ENCODE assay signal across 7 cellular contexts in the genomic region with DNA sequence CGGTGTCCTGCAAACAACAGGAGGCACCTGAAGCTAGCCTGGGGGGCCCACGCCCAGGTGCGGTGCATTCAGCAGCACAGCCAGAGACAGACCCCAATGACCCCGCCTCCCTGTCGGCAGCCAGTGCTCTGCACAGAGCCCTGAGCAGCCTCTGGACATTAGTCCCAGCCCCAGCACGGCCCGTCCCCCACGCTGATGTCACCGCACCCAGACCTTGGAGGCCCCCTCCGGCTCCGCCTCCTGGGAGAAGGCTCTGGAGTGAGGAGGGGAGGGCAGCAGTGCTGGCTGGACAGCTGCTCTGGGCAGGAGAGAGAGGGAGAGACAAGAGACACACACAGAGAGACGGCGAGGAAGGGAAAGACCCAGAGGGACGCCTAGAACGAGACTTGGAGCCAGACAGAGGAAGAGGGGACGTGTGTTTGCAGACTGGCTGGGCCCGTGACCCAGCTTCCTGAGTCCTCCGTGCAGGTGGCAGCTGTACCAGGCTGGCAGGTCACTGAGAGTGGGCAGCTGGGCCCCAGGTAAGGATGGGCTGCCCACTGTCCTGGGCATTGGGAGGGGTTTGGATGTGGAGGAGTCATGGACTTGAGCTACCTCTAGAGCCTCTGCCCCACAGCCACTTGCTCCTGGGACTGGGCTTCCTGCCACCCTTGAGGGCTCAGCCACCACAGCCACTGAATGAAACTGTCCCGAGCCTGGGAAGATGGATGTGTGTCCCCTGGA. TPM values are rescaled to one million over a fixed set of nuclear protein-coding genes. Genes with fewer than 3 reads are reported as not detected.
DNase-seq lines count a peak whose midpoint lies in the region; ATAC-seq and TF ChIP-seq lines count a peak whose summit lies in the region.

A gene (plus strand): TSS at position 278 of the 723 bp plus-strand sequence. CDS start 2,389 bp downstream, outside the sequence.

- H3K9me3 ChIP-seq in SJSA1 (replicated peaks), result no peaks in the 10 kb centered on the region
- H3K9me3 ChIP-seq in esophagus muscularis mucosa, result no peaks in the 10 kb centered on the region

- no peak for TF ChIP-seq POLR2A in esophagus muscularis mucosa (IDR thresholded peaks at IDR 0.05; ENCODE audit: low read depth)

- H3K36me3 Mint-ChIP-seq in naive B cell, result no peaks in the 10 kb centered on the region

- no peaks in the 10 kb centered on the region for H3K27me3 ChIP-seq in SJSA1 (replicated peaks)
- H3K27me3 ChIP-seq in esophagus muscularis mucosa, result peaks cover 0 to 21% (median 0%) of the 10 kb centered on the region in 4 donors

- intact Hi-C loops in esophagus muscularis mucosa (cut with DNase I), result loop anchor here (5.0 kb wide), 1 partner anchor 419 kb away; no protein-coding TSS in a partner anchor

- H3K4me1 Mint-ChIP-seq in naive B cell, result peaks cover 11 to 23% (median 19%) of the 10 kb centered on the region in 3 donors

- WGBS in esophagus muscularis mucosa, result 30% methylated on average over 16 of the region's 19 CpGs

- TF ChIP-seq CTCF in esophagus muscularis mucosa (IDR thresholded peaks at IDR 0.05), result no peak

- H3K4me1 ChIP-seq in SJSA1 (replicated peaks) (peaks cover 13% of the 10 kb centered on the region), esophagus muscularis mucosa (peaks cover 14 to 38% (median 36%) of the 10 kb centered on the region in 4 donors)

- H3K4me3 ChIP-seq in SJSA1, result peak within 1 kb of the TSS; percentile 29
- H3K4me3 ChIP-seq in esophagus muscularis mucosa, result peak within 1 kb of the TSS; percentile 45 to 58 (median 52)

- ATAC-seq in naive B cell (ENCODE audit: low read depth in 2 of 2), result peak; percentile 17 to 19

- peak within 1 kb of the TSS in 4 of 6 donors; percentile 14 to 72 (median 28) for H3K27ac Mint-ChIP-seq in naive B cell

- peaks cover 5 to 23% (median 20%) of the 10 kb centered on the region in 3 donors for H3K27me3 Mint-ChIP-seq in naive B cell

- no peak within 1 kb of the TSS for H3K27ac ChIP-seq in SJSA1
- no peak within 1 kb of the TSS for H3K27ac ChIP-seq in esophagus muscularis mucosa (replicated peaks in 1 of 4)

- no peak for TF ChIP-seq EP300 in esophagus muscularis mucosa (IDR thresholded peaks at IDR 0.05)

- DNase-seq in HT1080 (ENCODE audit: low read depth) (peak; percentile 12), SJSA1 (ENCODE audit: low read depth in 1 of 2, low spot score in 2 of 2) (peak in 1 of 2 experiments; percentile 11), esophagus muscularis mucosa (ENCODE audit: extremely low spot score) (no peak), naive B cell (no peak), AML-193 (lab: John Stamatoyannopoulos, UW) (no peak)
- DNase-seq in effector CD4-positive, alpha-beta T cell, result no peak
- DNase-seq in activated effector memory CD4-positive, alpha-beta T cell treated with Interleukin-2 at 50 U/mL for 16 hours, result no peak

- H3K36me3 ChIP-seq in SJSA1 (no peaks in the 10 kb centered on the region), esophagus muscularis mucosa (peaks cover 0 to 13% (median 0%) of the 10 kb centered on the region in 4 donors)

- peak within 1 kb of the TSS; percentile 37 to 84 (median 74) for H3K4me3 Mint-ChIP-seq in naive B cell

- peaks cover 0 to 3% (median 0%) of the 10 kb centered on the region in 7 donors for H3K9me3 Mint-ChIP-seq in naive B cell

RNA-seq across cellular contexts. Expression of the gene that starts here (rescaled TPM):
- total RNA-seq in HT1080 (2014; rRNA removed; shearing (Covaris generic)), result 0.37 and 0.51 TPM in 2 replicates
- 0.33 and 0.43 TPM in 2 replicates for polyA plus RNA-seq in HT1080 (2015; cell fraction: cytosol; rRNA removed)
- 1.3 and 1.9 TPM in 2 replicates for polyA plus RNA-seq in HT1080 (2015; cell fraction: nucleus; rRNA removed)
- total RNA-seq in SJSA1 (2014; rRNA removed; shearing (Covaris generic)), result not detected in 2 replicates
- 1 to 10 TPM; 4.8 to 9.1 (median 6.4) TPM for total RNA-seq in esophagus muscularis mucosa
- polyA plus RNA-seq in naive B cell (ENCODE audit: low read depth in 6 of 6), result not detected

Comparison
In these comparisons a context has a peak if more than half of its experiments do, and no peak if none do; other contexts are left out.
1. Peak in ATAC-seq in naive B cell; RNA of the gene not detected or under 1 TPM.